ENCODE assay signal across 8 cellular contexts in genomic region chr3:47017504-47018268, GRCh38. TPM values are rescaled to one million over a fixed set of nuclear protein-coding genes. Genes with fewer than 3 reads are reported as not detected.
DNase-seq lines count a peak whose midpoint lies in the region; TF ChIP-seq lines count a peak whose summit lies in the region.

No MANE protein-coding gene starts in this region.

- H3K36me3 ChIP-seq in prostate gland (peaks cover 0 to 3% of the 10 kb centered on the region in 2 donors), uterus (no peaks in the 10 kb centered on the region)

- H3K36me3 Mint-ChIP-seq in osteocyte (ENCODE audit: unreplicated experiment): peaks cover 26% of the 10 kb centered on the region

- no peaks in the 10 kb centered on the region for H3K27me3 Mint-ChIP-seq in osteocyte (ENCODE audit: unreplicated experiment)

- no peaks in the 10 kb centered on the region for H3K9me3 Mint-ChIP-seq in osteocyte (ENCODE audit: unreplicated experiment)

- H3K27ac ChIP-seq in prostate gland (no peak overlapping the region), uterus (no peak overlapping the region)

- H3K27ac Mint-ChIP-seq in osteocyte (ENCODE audit: unreplicated experiment): peak overlapping the region; percentile 43

- in situ Hi-C loops in astrocyte of the spinal cord (cut with HindIII; ENCODE audit: low sequenced_read_pairs): no loop called here

- no peak for TF ChIP-seq CTCF in astrocyte of the spinal cord (IDR thresholded peaks at IDR 0.05; ENCODE audit: low read depth, low read length)
- no peak for TF ChIP-seq CTCF in osteocyte (IDR thresholded peaks at IDR 0.05)
- TF ChIP-seq CTCF in prostate gland (IDR thresholded peaks at IDR 0.05): no peak
- TF ChIP-seq CTCF in uterus (IDR thresholded peaks at IDR 0.05): no peak

- H3K4me3 ChIP-seq in astrocyte of the spinal cord (ENCODE audit: low read depth, low read length): no peak overlapping the region
- no peak overlapping the region for H3K4me3 ChIP-seq in prostate gland
- H3K4me3 ChIP-seq in uterus: no peak overlapping the region

- DNase-seq in NCI-H2107 treated with DMSO at 0.1 percent for 48 hours (lab: John Stamatoyannopoulos, UW; ENCODE audit: unreplicated experiment): peak; percentile 0
- no peak for DNase-seq in NCI-H2107 (lab: John Stamatoyannopoulos, UW)
- peak; percentile 77 for DNase-seq in M059J (ENCODE audit: low read depth)
- DNase-seq in astrocyte of the spinal cord (ENCODE audit: low read depth, low spot score): peak; percentile 67
- DNase-seq in osteocyte (ENCODE audit: extremely low spot score, unreplicated experiment): no peak
- DNase-seq in DMS 273 (lab: John Stamatoyannopoulos, UW; ENCODE audit: unreplicated experiment): no peak
- DNase-seq in prostate gland (ENCODE audit: low spot score): no peak
- no peak for DNase-seq in uterus

- WGBS in prostate gland: 83% methylated on average over 6 of the region's 6 CpGs

- intact Hi-C loops in prostate gland (cut with DNase I) (loop anchor here (10.0 kb wide), 1 partner anchor 147 kb away; the partner anchor contains the start of gene SETD2), uterus (cut with DNase I; ENCODE audit: low total_unique reads) (no loop called here)

- TF ChIP-seq POLR2A in prostate gland (IDR thresholded peaks at IDR 0.05): no peak
- TF ChIP-seq POLR2A in uterus (IDR thresholded peaks at IDR 0.05): no peak

- peaks cover 23% of the 10 kb centered on the region for H3K4me1 Mint-ChIP-seq in osteocyte (ENCODE audit: unreplicated experiment)

- no peak overlapping the region for H3K4me3 Mint-ChIP-seq in osteocyte (ENCODE audit: unreplicated experiment)

- no peaks in the 10 kb centered on the region for H3K4me1 ChIP-seq in prostate gland (replicated peaks)
- no peaks in the 10 kb centered on the region for H3K4me1 ChIP-seq in uterus

- H3K27me3 ChIP-seq in prostate gland (replicated peaks; ENCODE audit: insufficient read depth) (no peaks in the 10 kb centered on the region), uterus (no peaks in the 10 kb centered on the region)

- H3K9me3 ChIP-seq in prostate gland (no peaks in the 10 kb centered on the region), uterus (no peaks in the 10 kb centered on the region)

RNA-seq across cellular contexts. Expression of gene NBEAL2, which starts 38.2 kb away (rescaled TPM):
- total RNA-seq in M059J (2014; rRNA removed; shearing (Covaris generic)): 1.5 and 3.5 TPM in 2 replicates
- 14.0 and 21.8 TPM in 2 replicates for total RNA-seq in osteocyte
- total RNA-seq in prostate gland: 10 to 100 TPM; 25.8 to 53.5 TPM
- 10 to 100 TPM; 13.1 to 41.1 (median 23.8) TPM for total RNA-seq in uterus

RNA-seq across cellular contexts. Expression of gene CCDC12, which starts 41.1 kb away (rescaled TPM):
- 16.4 and 25.6 TPM in 2 replicates for total RNA-seq in M059J (2014; rRNA removed; shearing (Covaris generic))
- total RNA-seq in osteocyte (34.5 and 37.4 TPM in 2 replicates), prostate gland (10 to 100 TPM; 34.6 to 78.7 TPM), uterus (10 to 100 TPM in 3 of 4 donors, 1 to 10 TPM in 1; 4.1 to 92.0 (median 41.2) TPM)

Comparison
In these comparisons a context has a peak if more than half of its experiments do, and no peak if none do; other contexts are left out.
1. DNase-seq: peak in NCI-H2107 treated with DMSO at 0.1 percent for 48 hours (single experiment), M059J (single experiment) and astrocyte of the spinal cord (single experiment); none in NCI-H2107 (single experiment), osteocyte (single experiment), DMS 273 (single experiment), prostate gland (single experiment) and uterus (0 of 2).